In the genomic region with DNA sequence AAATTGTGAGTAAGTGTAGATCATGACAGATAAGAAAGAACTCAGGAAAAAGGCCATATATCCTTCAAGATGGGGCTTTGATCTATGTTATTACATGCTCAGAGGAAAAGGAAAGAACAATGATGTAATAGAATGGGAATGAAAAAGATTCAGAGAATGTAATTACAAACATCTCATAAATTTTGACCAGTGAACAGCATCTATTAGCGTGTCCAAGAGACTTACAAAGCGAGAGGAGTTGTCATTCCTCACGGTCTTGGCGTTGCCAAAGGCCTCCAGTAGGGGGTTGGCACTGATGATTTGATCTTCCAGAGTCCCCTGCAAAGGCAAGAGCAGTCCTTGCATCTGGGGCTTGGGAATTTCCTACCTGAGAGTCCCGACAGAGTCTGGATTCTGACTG, we compare ENCODE assay signal across 15 cellular contexts. TPM values are rescaled to one million over a fixed set of nuclear protein-coding genes. Genes with fewer than 3 reads are reported as not detected.
"Had no signal": no experiment of that assay in that cellular context is flagged by ENCODE, and none has a peak within 500 bp of the region (broad histone marks: within the 10 kb centered on the region; RNA-seq: fewer than 3 reads in every experiment).

No MANE protein-coding gene starts in this region.

RNA-seq across cellular contexts. Expression of a gene that starts 6.0 kb away (rescaled TPM):
- total RNA-seq: activated CD4-positive, alpha-beta memory T cell treated with anti-CD3 and anti-CD28 coated beads for 36 hours; activated CD4-positive, alpha-beta T cell treated with anti-CD3 and anti-CD28 coated beads for 36 hours; activated CD8-positive, alpha-beta memory T cell treated with anti-CD3 and anti-CD28 coated beads, Interleukin-2, amount 10 ng/mL, durations not matched to agents 7 days and 5 days; activated naive CD4-positive, alpha-beta T cell treated with anti-CD3 and anti-CD28 coated beads for 36 hours; activated T-helper 2 cell treated with anti-CD3 and anti-CD28 coated beads, Interferon-gamma antibody, Interleukin-2, Interleukin-4, amounts not matched to agents 10 μg/mL and 5 μg/mL and 100 μg/mL, durations not matched to agents 14 hours and 24 hours and 36 hours; ascending aorta; cardiac muscle cell; dorsolateral prefrontal cortex; left colon; lung microvascular endothelial cell; mononuclear cell; naive thymus-derived CD8-positive, alpha-beta T cell; T-helper 17 cell had no signal
- polyA plus RNA-seq: cardiac muscle cell; naive thymus-derived CD8-positive, alpha-beta T cell had no signal

RNA-seq across cellular contexts. Expression of a gene that starts 25.1 kb away (rescaled TPM):
- total RNA-seq: activated CD4-positive, alpha-beta memory T cell treated with anti-CD3 and anti-CD28 coated beads for 36 hours; activated CD4-positive, alpha-beta T cell treated with anti-CD3 and anti-CD28 coated beads for 36 hours; activated CD8-positive, alpha-beta memory T cell treated with anti-CD3 and anti-CD28 coated beads, Interleukin-2, amount 10 ng/mL, durations not matched to agents 7 days and 5 days; activated naive CD4-positive, alpha-beta T cell treated with anti-CD3 and anti-CD28 coated beads for 36 hours; activated T-helper 2 cell treated with anti-CD3 and anti-CD28 coated beads, Interferon-gamma antibody, Interleukin-2, Interleukin-4, amounts not matched to agents 10 μg/mL and 5 μg/mL and 100 μg/mL, durations not matched to agents 14 hours and 24 hours and 36 hours; ascending aorta; cardiac muscle cell; esophagus mucosa; left colon; lung microvascular endothelial cell; mononuclear cell; naive thymus-derived CD8-positive, alpha-beta T cell; T-helper 17 cell had no signal
- polyA plus RNA-seq: cardiac muscle cell; naive thymus-derived CD8-positive, alpha-beta T cell; urinary bladder had no signal
